Comparison of ENCODE assay signal across 8 cellular contexts in genomic region chr4:88378691-88379559, GRCh38. TPM values are rescaled to one million over a fixed set of nuclear protein-coding genes. Genes with fewer than 3 reads are reported as not detected.
DNase-seq lines count a peak whose midpoint lies in the region; ATAC-seq and TF ChIP-seq lines count a peak whose summit lies in the region.

TSS of gene HERC6 (plus strand) at chr4:88378852. CDS start at chr4:88378922, 70 bp downstream.

- peak; percentile 60 to 73 for TF ChIP-seq CTCF in Caco-2 (IDR thresholded peaks at IDR 0.05; ENCODE audit: insufficient read depth in 1 of 2, low read depth in 1 of 2, low read length in 1 of 2, severe bottlenecking in 1 of 2, unreplicated experiment in 1 of 2)
- TF ChIP-seq CTCF in OCI-LY1 (IDR thresholded peaks at IDR 0.05; ENCODE audit: low read length), result peak; percentile 49
- TF ChIP-seq CTCF in epithelial cell of proximal tubule (conservative IDR thresholded peaks at IDR 0.05; ENCODE audit: low read depth, low read length), result peak; percentile 62
- TF ChIP-seq CTCF in mucosa of descending colon (IDR thresholded peaks at IDR 0.05), result peak; percentile 76

- H4K20me1 ChIP-seq in OCI-LY1 (ENCODE audit: insufficient read depth, low read length), result no peaks in the 10 kb centered on the region

- peak within 1 kb of the TSS; percentile 27; the same call in 1 of the 2 replicates for H3K9ac ChIP-seq in OCI-LY1 (ENCODE audit: low read length)

- peak within 1 kb of the TSS; percentile 37 for H3K27ac Mint-ChIP-seq in Caco-2 (ENCODE audit: unreplicated experiment)

- intact Hi-C loops in Caco-2 (cut with micrococcal nuclease; ENCODE audit: unreplicated experiment) (loop anchor here (1.0 to 2.0 kb wide), 5 partner anchors 34 to 160 kb away; partner anchors contain the start of gene PYURF), mucosa of descending colon (cut with DNase I, micrococcal nuclease) (loop anchor here in 1 of 2 donors (5.0 kb wide), 1 partner anchor 78 kb away; the partner anchor contains the start of gene HERC5)

- peak within 1 kb of the TSS; percentile 83 for H3K4me2 ChIP-seq in OCI-LY1 (ENCODE audit: low read length)

- no peaks in the 10 kb centered on the region for H3K9me2 ChIP-seq in OCI-LY1 (ENCODE audit: low read depth, low read length)

- POLR2A ChIA-PET in Caco-2 (lab: Charles Lee), result interaction anchor here (0.8 to 1.1 kb wide), 3 partner anchors 8 to 77 kb away, joined by 3 to 6 read pairs (median 4); no protein-coding TSS in a partner anchor

- DNase-seq in Caco-2 (peak; percentile 80 to 87), HS-27A (ENCODE audit: low read depth) (peak; percentile 33), activated T-cell treated with anti-CD3 and anti-CD28 coated beads for 4 hours (peak; percentile 71), epithelial cell of proximal tubule (ENCODE audit: low read depth) (peak; percentile 49), mucosa of descending colon (peak; percentile 84 to 86 (median 84))
- DNase-seq in stimulated activated CD8-positive, alpha-beta memory T cell treated with anti-CD3 and anti-CD28 coated beads, Interleukin-4, amount 100 ng/mL, for 1 hour (ENCODE audit: low read depth in 2 of 2, low spot score in 1 of 2), result peak; percentile 26 to 71

- ATAC-seq in GM19468 (IDR thresholded peaks at IDR 0.05; ENCODE audit: extremely low read depth, unreplicated experiment) (peak; percentile 65), mucosa of descending colon (peak; percentile 97)

- peaks cover 3% of the 10 kb centered on the region for H3K27me3 Mint-ChIP-seq in Caco-2 (ENCODE audit: insufficient read depth, unreplicated experiment)

- no peaks in the 10 kb centered on the region for H3K4me1 Mint-ChIP-seq in Caco-2 (ENCODE audit: low read depth, unreplicated experiment)

- no TSS peak for BruUV-seq in Caco-2 (replicated peaks; lab: Mats Ljungman, UMichigan)

- H2AFZ ChIP-seq in OCI-LY1 (ENCODE audit: low read length), result no peak within 1 kb of the TSS

- no peaks in the 10 kb centered on the region for H3F3A ChIP-seq in OCI-LY1 (ENCODE audit: insufficient read depth, low read length)

- peak within 1 kb of the TSS; percentile 73 for H3K4me3 Mint-ChIP-seq in Caco-2 (ENCODE audit: unreplicated experiment)

- H3K36me3 Mint-ChIP-seq in Caco-2 (ENCODE audit: insufficient read depth, unreplicated experiment), result no peaks in the 10 kb centered on the region

- H3K9me3 ChIP-seq in Caco-2 (no peaks in the 10 kb centered on the region), OCI-LY1 (ENCODE audit: low read length) (no peaks in the 10 kb centered on the region), mucosa of descending colon (no peaks in the 10 kb centered on the region)

- no peaks in the 10 kb centered on the region for H3K27me3 ChIP-seq in Caco-2 (replicated peaks; ENCODE audit: control insufficient read depth, insufficient read depth, low read length)
- no peaks in the 10 kb centered on the region for H3K27me3 ChIP-seq in OCI-LY1 (ENCODE audit: insufficient read depth, low read length)

- H3K9me3 Mint-ChIP-seq in Caco-2 (ENCODE audit: unreplicated experiment), result no peaks in the 10 kb centered on the region

- CTCF ChIA-PET in Caco-2 (lab: Charles Lee), result interaction anchor here (1.0 to 1.1 kb wide), 3 partner anchors 77 to 160 kb away, joined by 6 to 12 read pairs (median 9); partner anchors contain the start of gene HERC5

- H3K79me2 ChIP-seq in OCI-LY1 (ENCODE audit: insufficient read depth, low read length), result no peaks in the 10 kb centered on the region

- peak within 1 kb of the TSS; percentile 80 for H3K4me3 ChIP-seq in Caco-2 (ENCODE audit: low read depth, low read length)
- peak within 1 kb of the TSS; percentile 65 for H3K4me3 ChIP-seq in OCI-LY1 (ENCODE audit: low read depth, low read length, poor library complexity, severe bottlenecking)
- peak within 1 kb of the TSS; percentile 92 for H3K4me3 ChIP-seq in epithelial cell of proximal tubule (ENCODE audit: low read depth, low read length)
- peak within 1 kb of the TSS; percentile 99 for H3K4me3 ChIP-seq in mucosa of descending colon

- H3K36me3 ChIP-seq in Caco-2 (ENCODE audit: control insufficient read depth, insufficient read depth, low read length) (no peaks in the 10 kb centered on the region), OCI-LY1 (ENCODE audit: insufficient read depth, low read length) (no peaks in the 10 kb centered on the region), mucosa of descending colon (ENCODE audit: low read depth) (no peaks in the 10 kb centered on the region)

- H3K4me1 ChIP-seq in Caco-2 (no peaks in the 10 kb centered on the region), OCI-LY1 (ENCODE audit: insufficient read depth, low read length, severe bottlenecking) (no peaks in the 10 kb centered on the region), mucosa of descending colon (ENCODE audit: low read depth) (no peaks in the 10 kb centered on the region)

- no peak within 1 kb of the TSS for H3K27ac ChIP-seq in OCI-LY1 (ENCODE audit: low read depth, low read length, poor library complexity, severe bottlenecking)

RNA-seq across cellular contexts. Expression of gene HERC6, which starts in this region (rescaled TPM):
- 6.5 and 7.6 TPM in 2 replicates for total RNA-seq in Caco-2 (2022)
- total RNA-seq in epithelial cell of proximal tubule, result 2.4 and 5.4 TPM in 2 replicates
- total RNA-seq in mucosa of descending colon, result 1 to 10 TPM; 7.5 to 8.8 (median 8.2) TPM

Comparison
In these comparisons a context has a peak if more than half of its experiments do, and no peak if none do; other contexts are left out.
1. DNase-seq: peak in every context shown above with its lines; median percentile 84 in mucosa of descending colon; 84 in Caco-2; 71 in activated T-cell treated with anti-CD3 and anti-CD28 coated beads for 4 hours; 49 in epithelial cell of proximal tubule; 48 in stimulated activated CD8-positive, alpha-beta memory T cell treated with anti-CD3 and anti-CD28 coated beads, Interleukin-4, amount 100 ng/mL, for 1 hour; 33 in HS-27A.